In the genomic region with DNA sequence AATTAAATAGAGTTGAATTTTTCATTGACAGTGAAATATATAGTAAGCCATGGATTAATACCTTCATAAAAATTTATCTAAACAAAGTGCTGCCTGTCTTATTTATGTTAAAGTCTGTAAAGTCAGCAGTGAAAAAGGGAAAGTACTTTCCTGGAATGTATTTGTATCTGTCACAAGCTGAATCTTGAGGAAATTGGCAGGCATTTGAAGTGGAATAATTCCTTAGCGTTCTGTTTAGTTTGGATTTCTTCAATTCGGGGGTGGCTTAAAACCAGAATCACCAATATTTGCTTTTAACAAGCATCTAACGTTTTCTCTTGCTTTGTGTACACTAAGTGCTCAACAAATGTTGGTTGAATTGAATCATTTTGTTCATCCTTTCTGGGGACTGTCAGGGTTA, we compare ENCODE assay signal across 12 cellular contexts. TPM values are rescaled to one million over a fixed set of nuclear protein-coding genes. Genes with fewer than 3 reads are reported as not detected.
DNase-seq lines count a peak whose midpoint lies in the region; ATAC-seq and TF ChIP-seq lines count a peak whose summit lies in the region.
"Had no signal": no experiment of that assay in that cellular context is flagged by ENCODE, and none has a peak within 500 bp of the region (broad histone marks: within the 10 kb centered on the region; RNA-seq: fewer than 3 reads in every experiment).

No MANE protein-coding gene starts in this region.

- peak overlapping the region; percentile 88 to 99 (median 99) for H3K27ac Mint-ChIP-seq in CD14-positive monocyte

- H3K9me3 Mint-ChIP-seq in CD14-positive monocyte, result peaks cover 0 to 3% (median 0%) of the 10 kb centered on the region in 7 donors
- H3K9me3 Mint-ChIP-seq: activated T-cell treated with anti-CD3 and anti-CD28 coated beads, Interleukin-2, amount 50 U/mL, for 4 hours had no signal

- H3K4me3 Mint-ChIP-seq in CD14-positive monocyte, result no peak overlapping the region
- H3K4me3 Mint-ChIP-seq: activated T-cell treated with anti-CD3 and anti-CD28 coated beads, Interleukin-2, amount 50 U/mL, for 4 hours had no signal

- no peak overlapping the region for H3K9ac ChIP-seq in rectal smooth muscle tissue (ENCODE audit: low read length)
- H3K9ac ChIP-seq: KMS-11 had no signal

- H3K36me3 ChIP-seq in rectal smooth muscle tissue (ENCODE audit: control insufficient read depth, insufficient read depth, low read length), result peaks cover 3% of the 10 kb centered on the region

- no peak for TF ChIP-seq CTCF in CD14-positive monocyte (IDR thresholded peaks at IDR 0.05)
- no peak for TF ChIP-seq CTCF in LNCaP clone FGC (IDR thresholded peaks at IDR 0.05; ENCODE audit: control insufficient read depth, extremely low read depth, insufficient read depth)

- intact Hi-C loops in CD14-positive monocyte (cut with micrococcal nuclease), result loop anchor here in 1 of 2 donors (5.0 kb wide), 1 partner anchor 453 kb away; no protein-coding TSS in a partner anchor

- no peak overlapping the region for H3K4me3 ChIP-seq in LNCaP clone FGC (ENCODE audit: low read depth, low read length)
- H3K4me3 ChIP-seq in rectal smooth muscle tissue (ENCODE audit: low read length), result no peak overlapping the region
- H3K4me3 ChIP-seq: Peyer's patch had no signal

- H3K27me3 Mint-ChIP-seq in CD14-positive monocyte (ENCODE audit: low read depth in 3 of 3), result peaks cover 0 to 4% (median 2%) of the 10 kb centered on the region in 3 donors

- H3K27ac ChIP-seq in rectal smooth muscle tissue (ENCODE audit: low read depth, low read length), result peak overlapping the region; percentile 95
- H3K27ac ChIP-seq: KMS-11 had no signal

- ATAC-seq in HG03280 (IDR thresholded peaks at IDR 0.05; ENCODE audit: unreplicated experiment), result no peak
- ATAC-seq: activated T-cell treated with anti-CD3 and anti-CD28 coated beads, Interleukin-2, amount 50 U/mL, for 4 hours had no signal

- peaks cover 34% of the 10 kb centered on the region for H3K4me1 Mint-ChIP-seq in CD14-positive monocyte

- no peaks in the 10 kb centered on the region for H3K27me3 ChIP-seq in rectal smooth muscle tissue (ENCODE audit: control insufficient read depth, insufficient read depth, low read length)
- H3K27me3 ChIP-seq: Peyer's patch had no signal

- H3K36me3 Mint-ChIP-seq in CD14-positive monocyte, result peaks cover 15 to 16% of the 10 kb centered on the region in 2 donors

- no peak for DNase-seq in CD14-positive monocyte (ENCODE audit: low spot score)
- DNase-seq in LNCaP clone FGC (ENCODE audit: low read depth), result peak; percentile 67
- DNase-seq in fibroblast of gingiva (ENCODE audit: low read depth), result peak; percentile 14
- DNase-seq in effector CD8-positive, alpha-beta T cell (lab: John Stamatoyannopoulos, UW), result no peak
- DNase-seq in pons (ENCODE audit: low spot score), result no peak
- DNase-seq in nucleus accumbens (lab: John Stamatoyannopoulos, UW), result no peak
- DNase-seq: activated T-cell treated with anti-CD3 and anti-CD28 coated beads, Interleukin-2, amount 50 U/mL, for 4 hours; Caco-2 had no signal

- H3K4me1 ChIP-seq in rectal smooth muscle tissue (ENCODE audit: control insufficient read depth, insufficient read depth, low read length), result peaks cover 20% of the 10 kb centered on the region

RNA-seq across cellular contexts. Expression of gene NPEPL1, which starts 2.2 kb away (rescaled TPM):
- polyA plus RNA-seq in CD14-positive monocyte, result 10 to 100 TPM; 37.6 to 39.6 TPM

RNA-seq across cellular contexts. Expression of gene STX16, which starts 39.3 kb away (rescaled TPM):
- 10 to 100 TPM; 15.6 to 27.4 TPM for polyA plus RNA-seq in CD14-positive monocyte

Comparison
In these comparisons a context has a peak if more than half of its experiments do, and no peak if none do; other contexts are left out.
1. DNase-seq: peak in LNCaP clone FGC (single experiment) and fibroblast of gingiva (single experiment); none in CD14-positive monocyte (single experiment), effector CD8-positive, alpha-beta T cell (single experiment), pons (single experiment) and nucleus accumbens (0 of 56).